In genomic region chr16:88469615-88470395, GRCh38 we compare ENCODE assay signal across 11 cellular contexts. TPM values are rescaled to one million over a fixed set of nuclear protein-coding genes. Genes with fewer than 3 reads are reported as not detected.
DNase-seq lines count a peak whose midpoint lies in the region; ATAC-seq and TF ChIP-seq lines count a peak whose summit lies in the region.
"Had no signal": no experiment of that assay in that cellular context is flagged by ENCODE, and none has a peak within 500 bp of the region (broad histone marks: within the 10 kb centered on the region; RNA-seq: fewer than 3 reads in every experiment).

No MANE protein-coding gene starts in this region.

- no peak overlapping the region for H3K4me3 Mint-ChIP-seq in activated naive CD8-positive, alpha-beta T cell treated with anti-CD3 and anti-CD28 coated beads, Interleukin-2, amount 10 ng/mL, durations not matched to agents 7 days and 5 days

- TF ChIP-seq POLR2A in Peyer's patch (IDR thresholded peaks at IDR 0.05), result no peak

- no peaks in the 10 kb centered on the region for H3K9me3 ChIP-seq in Peyer's patch
- H3K9me3 ChIP-seq in SJCRH30 (replicated peaks), result no peaks in the 10 kb centered on the region
- H3K9me3 ChIP-seq in upper lobe of right lung, result no peaks in the 10 kb centered on the region
- H3K9me3 ChIP-seq: breast epithelium, HAP-1 had no signal

- H3K4me1 ChIP-seq in Peyer's patch (peaks cover 0 to 39% (median 18%) of the 10 kb centered on the region in 4 donors), SJCRH30 (peaks cover 16% of the 10 kb centered on the region), upper lobe of right lung (no peaks in the 10 kb centered on the region)
- H3K4me1 ChIP-seq: breast epithelium, HAP-1 had no signal

- peaks cover 36% of the 10 kb centered on the region for H3K4me1 Mint-ChIP-seq in activated naive CD8-positive, alpha-beta T cell treated with anti-CD3 and anti-CD28 coated beads, Interleukin-2, amount 10 ng/mL, durations not matched to agents 7 days and 5 days

- POLR2A ChIA-PET in activated naive CD8-positive, alpha-beta T cell treated with anti-CD3 and anti-CD28 coated beads, Interleukin-2, amount 10 ng/mL, durations not matched to agents 7 days and 5 days (lab: Charles Lee), result no interaction called here

- no peaks in the 10 kb centered on the region for H3K27me3 ChIP-seq in Peyer's patch
- no peaks in the 10 kb centered on the region for H3K27me3 ChIP-seq in SJCRH30
- H3K27me3 ChIP-seq in upper lobe of right lung, result no peaks in the 10 kb centered on the region
- H3K27me3 ChIP-seq: breast epithelium had no signal

- H3K27ac Mint-ChIP-seq in activated naive CD8-positive, alpha-beta T cell treated with anti-CD3 and anti-CD28 coated beads, Interleukin-2, amount 10 ng/mL, durations not matched to agents 7 days and 5 days, result peak overlapping the region; percentile 42

- H3K36me3 ChIP-seq in Peyer's patch (no peaks in the 10 kb centered on the region), SJCRH30 (no peaks in the 10 kb centered on the region), upper lobe of right lung (no peaks in the 10 kb centered on the region)
- H3K36me3 ChIP-seq: breast epithelium, HAP-1 had no signal

- H3K9me3 Mint-ChIP-seq in activated naive CD8-positive, alpha-beta T cell treated with anti-CD3 and anti-CD28 coated beads, Interleukin-2, amount 10 ng/mL, durations not matched to agents 7 days and 5 days, result no peaks in the 10 kb centered on the region

- intact Hi-C loops in upper lobe of right lung (cut with DNase I), result no loop called here

- H3K27me3 Mint-ChIP-seq in activated naive CD8-positive, alpha-beta T cell treated with anti-CD3 and anti-CD28 coated beads, Interleukin-2, amount 10 ng/mL, durations not matched to agents 7 days and 5 days, result no peaks in the 10 kb centered on the region

- H3K4me3 ChIP-seq in Peyer's patch (no peak overlapping the region), SJCRH30 (no peak overlapping the region), upper lobe of right lung (no peak overlapping the region)
- H3K4me3 ChIP-seq: breast epithelium, HAP-1 had no signal

- peak; percentile 56 for ATAC-seq in activated naive CD8-positive, alpha-beta T cell treated with anti-CD3 and anti-CD28 coated beads, Interleukin-2, amount 10 ng/mL, durations not matched to agents 7 days and 5 days (ENCODE audit: low read depth)
- no peak for ATAC-seq in upper lobe of right lung

- peak overlapping the region in 1 of 4 donors; percentile 69 for H3K27ac ChIP-seq in Peyer's patch
- H3K27ac ChIP-seq in SJCRH30, result no peak overlapping the region
- no peak overlapping the region for H3K27ac ChIP-seq in upper lobe of right lung
- H3K27ac ChIP-seq: breast epithelium had no signal

- peak in 2 of 3 donors; percentile 71 to 72 for DNase-seq in Peyer's patch
- peak; percentile 51 to 53 for DNase-seq in activated CD4-positive, alpha-beta T cell treated with anti-CD3 and anti-CD28 coated beads, Interleukin-2, amount 50 U/mL, for 4 hours
- no peak for DNase-seq in activated naive CD8-positive, alpha-beta T cell treated with anti-CD3 and anti-CD28 coated beads, Interleukin-2, amount 10 ng/mL, durations not matched to agents 7 days and 5 days
- DNase-seq in stimulated activated CD8-positive, alpha-beta memory T cell treated with anti-CD3 and anti-CD28 coated beads, Interleukin-7, amount 100 ng/mL, for 4 hours (ENCODE audit: low read depth in 2 of 2), result peak; percentile 23 to 47
- no peak for DNase-seq in SJCRH30
- DNase-seq in upper lobe of right lung, result no peak
- DNase-seq in NCI-H82 (lab: John Stamatoyannopoulos, UW), result no peak
- DNase-seq: NCI-H446 treated with DMSO at 0.1 percent for 48 hours, retina had no signal

- no peaks in the 10 kb centered on the region for H3K36me3 Mint-ChIP-seq in activated naive CD8-positive, alpha-beta T cell treated with anti-CD3 and anti-CD28 coated beads, Interleukin-2, amount 10 ng/mL, durations not matched to agents 7 days and 5 days

- TF ChIP-seq CTCF in Peyer's patch (IDR thresholded peaks at IDR 0.05), result no peak
- TF ChIP-seq CTCF in upper lobe of right lung (IDR thresholded peaks at IDR 0.05), result no peak

RNA-seq across cellular contexts. Expression of gene ZFPM1, which starts 16.7 kb away (rescaled TPM):
- 1 to 10 TPM; 3.0 to 7.9 (median 4.9) TPM for total RNA-seq in Peyer's patch
- 10 to 100 TPM; 19.0 to 19.2 TPM for total RNA-seq in activated naive CD8-positive, alpha-beta T cell treated with anti-CD3 and anti-CD28 coated beads, Interleukin-2, amount 10 ng/mL, durations not matched to agents 7 days and 5 days
- 0.56 and 0.85 TPM in 2 replicates for total RNA-seq in SJCRH30 (2014; rRNA removed; shearing (Covaris generic))
- 8.4 TPM for total RNA-seq in upper lobe of right lung

Comparison
In these comparisons a context has a peak if more than half of its experiments do, and no peak if none do; other contexts are left out.
1. DNase-seq: peak in Peyer's patch (2 of 3), activated CD4-positive, alpha-beta T cell treated with anti-CD3 and anti-CD28 coated beads, Interleukin-2, amount 50 U/mL, for 4 hours (2 of 2) and stimulated activated CD8-positive, alpha-beta memory T cell treated with anti-CD3 and anti-CD28 coated beads, Interleukin-7, amount 100 ng/mL, for 4 hours (2 of 2); none in activated naive CD8-positive, alpha-beta T cell treated with anti-CD3 and anti-CD28 coated beads, Interleukin-2, amount 10 ng/mL, durations not matched to agents 7 days and 5 days (single experiment), SJCRH30 (0 of 2), upper lobe of right lung (single experiment) and NCI-H82 (single experiment).